1 cellular context compared by ENCODE assay signal in genomic region chr3:136730595-136731273, GRCh38.
TF ChIP-seq lines count a peak whose summit lies in the region.

No MANE protein-coding gene starts in this region.

TF ChIP-seq in GM12878, 131 proteins besides CTCF, POLR2A, EP300 and RAD21 (continued from another document):
- TF ChIP-seq BCL3 (IDR thresholded peaks at IDR 0.05; ENCODE audit: borderline replicate concordance, insufficient read depth, low read depth, low read length, poor library complexity, severe bottlenecking) (no peak), REST (IDR thresholded peaks at IDR 0.05; ENCODE audit: low read depth, low read length) (no peak), STAT3 (IDR thresholded peaks at IDR 0.05; ENCODE audit: low read depth, low read length) (no peak), HCFC1 (IDR thresholded peaks at IDR 0.05; ENCODE audit: low read length) (no peak), SIX5 (IDR thresholded peaks at IDR 0.05; ENCODE audit: low read depth, low read length, severe bottlenecking) (no peak), PAX8 (IDR thresholded peaks at IDR 0.05) (no peak), ZBTB11 (CRISPR knock-in tag; IDR thresholded peaks at IDR 0.05) (no peak), CBX5 (IDR thresholded peaks at IDR 0.05; ENCODE audit: low read depth) (no peak), IRF4 (IDR thresholded peaks at IDR 0.05; ENCODE audit: low read depth, low read length) (0 out of 2 replicates have a peak, but pooled peaks have one; percentile 16), E2F4 (IDR thresholded peaks at IDR 0.05; ENCODE audit: low read depth, low read length) (no peak), DPF2 (IDR thresholded peaks at IDR 0.05) (no peak), ATF7 (IDR thresholded peaks at IDR 0.05; ENCODE audit: low read depth) (peak; percentile 80), ZNF622 (IDR thresholded peaks at IDR 0.05) (no peak), CEBPB (IDR thresholded peaks at IDR 0.05; ENCODE audit: borderline replicate concordance in 1 of 2, low read depth in 2 of 2, low read length in 2 of 2) (no peak), TBL1XR1 (IDR thresholded peaks at IDR 0.05; ENCODE audit: low read depth, low read length) (no peak), RELA (IDR thresholded peaks at IDR 0.05; ENCODE audit: borderline replicate concordance, partially characterized antibody) (no peak), E2F8 (IDR thresholded peaks at IDR 0.05; ENCODE audit: low read depth, partially characterized antibody) (no peak), MEF2B (IDR thresholded peaks at IDR 0.05; ENCODE audit: partially characterized antibody, poor library complexity, severe bottlenecking) (no peak), SP1 (IDR thresholded peaks at IDR 0.05; ENCODE audit: low read depth, low read length) (no peak), ZNF217 (IDR thresholded peaks at IDR 0.05) (0 out of 2 replicates have a peak, but pooled peaks have one; percentile 36), RELB (IDR thresholded peaks at IDR 0.05; ENCODE audit: low read depth) (peak; percentile 40; the same call in 1 of the 2 replicates), SMAD5 (IDR thresholded peaks at IDR 0.05; ENCODE audit: low read depth) (no peak), ZNF24 (IDR thresholded peaks at IDR 0.05) (peak; percentile 50; the same call in 1 of the 2 replicates)
TF ChIP-seq in GM12878: peak in this region for 14.
